Comparison of ENCODE assay signal across 18 cellular contexts in genomic region chr18:48085781-48086487, GRCh38.
DNase-seq lines count a peak whose midpoint lies in the region; ATAC-seq and TF ChIP-seq lines count a peak whose summit lies in the region.
"Had no signal": no experiment of that assay in that cellular context is flagged by ENCODE, and none has a peak within 500 bp of the region (broad histone marks: within the 10 kb centered on the region; RNA-seq: fewer than 3 reads in every experiment).

No MANE protein-coding gene starts in this region.

- H3K4me1 Mint-ChIP-seq in effector memory CD8-positive, alpha-beta T cell (ENCODE audit: low read depth in 2 of 2): no peaks in the 10 kb centered on the region
- H3K4me1 Mint-ChIP-seq: CD8-positive, alpha-beta memory T cell had no signal

- H3K9me3 Mint-ChIP-seq in effector memory CD8-positive, alpha-beta T cell: no peaks in the 10 kb centered on the region
- H3K9me3 Mint-ChIP-seq: CD8-positive, alpha-beta memory T cell had no signal

- no peak for TF ChIP-seq CTCF in VCaP (conservative IDR thresholded peaks at IDR 0.05)

- peak overlapping the region; percentile 35; the same call in 1 of the 2 replicates for H3K27ac ChIP-seq in VCaP
- peak overlapping the region; percentile 22 for H3K27ac ChIP-seq in epithelial cell of prostate
- H3K27ac ChIP-seq in substantia nigra (ENCODE audit: low read depth, low read length, poor library complexity, severe bottlenecking): no peak overlapping the region
- H3K27ac ChIP-seq: BLaER1, KMS-11 had no signal

- ATAC-seq in left colon (peak; percentile 74), GM21717 (IDR thresholded peaks at IDR 0.05; ENCODE audit: unreplicated experiment) (no peak)
- no peak for ATAC-seq in effector memory CD8-positive, alpha-beta T cell (replicated peaks)

- H3K4me3 Mint-ChIP-seq in effector memory CD8-positive, alpha-beta T cell: no peak overlapping the region
- H3K4me3 Mint-ChIP-seq: CD8-positive, alpha-beta memory T cell had no signal

- H3K36me3 Mint-ChIP-seq in effector memory CD8-positive, alpha-beta T cell (ENCODE audit: insufficient read depth): no peaks in the 10 kb centered on the region
- H3K36me3 Mint-ChIP-seq: CD8-positive, alpha-beta memory T cell had no signal

- DNase-seq in ELF-1 (ENCODE audit: low read depth, low spot score) (peak; percentile 37), epithelial cell of prostate (ENCODE audit: low read depth, low spot score) (no peak), left colon (no peak), substantia nigra (lab: John Stamatoyannopoulos, UW) (no peak), HuH-7 (ENCODE audit: low spot score) (no peak)
- DNase-seq in effector memory CD8-positive, alpha-beta T cell: no peak
- DNase-seq: 8988T; CD8-positive, alpha-beta memory T cell; DND-41; GF-D8; MM.1S; NCI-H1105; NCI-H187 treated with DMSO at 0.1 percent for 48 hours; NCI-H446 had no signal

- intact Hi-C loops in left colon (cut with DNase I, micrococcal nuclease): no loop called here

- no peak overlapping the region for H3K27ac Mint-ChIP-seq in effector memory CD8-positive, alpha-beta T cell

- H3K27me3 Mint-ChIP-seq in effector memory CD8-positive, alpha-beta T cell: peaks cover 6 to 28% of the 10 kb centered on the region in 2 donors
